Comparison of ENCODE assay signal across 17 cellular contexts in the genomic region with DNA sequence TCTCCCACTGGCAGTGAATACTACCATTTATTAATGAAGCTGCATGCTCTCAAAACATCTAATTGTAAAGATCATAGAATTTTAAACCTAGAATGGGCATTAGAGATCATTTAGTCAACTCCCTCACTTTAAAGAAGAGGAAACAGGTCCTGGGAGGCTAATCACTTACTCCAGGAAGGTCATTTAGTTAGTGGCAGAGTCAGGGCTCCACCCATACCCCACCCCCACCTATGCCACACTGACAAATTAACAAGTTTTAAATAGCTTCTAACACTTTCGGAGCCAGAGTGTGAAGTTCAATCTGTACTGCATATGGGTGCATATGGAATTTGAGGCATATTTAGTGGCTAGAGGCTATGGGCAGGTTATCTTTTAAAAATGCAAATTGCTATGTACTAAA.
DNase-seq lines count a peak whose midpoint lies in the region; ATAC-seq, FAIRE-seq and TF ChIP-seq lines count a peak whose summit lies in the region.
"Had no signal": no experiment of that assay in that cellular context is flagged by ENCODE, and none has a peak within 500 bp of the region (broad histone marks: within the 10 kb centered on the region; RNA-seq: fewer than 3 reads in every experiment).

No MANE protein-coding gene starts in this region.

- H3K18ac ChIP-seq in H1 (ENCODE audit: extremely low read depth, low read length): no peak overlapping the region

- TF ChIP-seq RAD21 in H1 (IDR thresholded peaks at IDR 0.05 in 1 of 2, conservative IDR thresholded peaks at IDR 0.05 in 1 of 2; ENCODE audit: low read depth in 2 of 2, low read length in 2 of 2): no peak

- ATAC-seq in mucosa of descending colon: peak; percentile 42
- no peak for ATAC-seq in GM18909 (IDR thresholded peaks at IDR 0.05; ENCODE audit: poor library complexity, unreplicated experiment)
- no peak for ATAC-seq in GM18868 (IDR thresholded peaks at IDR 0.05; ENCODE audit: unreplicated experiment)

- intact Hi-C loops in left ventricle myocardium inferior (cut with micrococcal nuclease) (no loop called here), cardiac septum (cut with DNase I) (no loop called here), mucosa of descending colon (cut with DNase I, micrococcal nuclease) (no loop called here)

- H2AFZ ChIP-seq in H1 (ENCODE audit: low read length): peak overlapping the region; percentile 92

- no peak for FAIRE-seq in H1 (lab: Jason Lieb, UNC)

- H3K27me3 ChIP-seq in left ventricle myocardium inferior (ENCODE audit: low read depth) (no peaks in the 10 kb centered on the region), H1 (replicated peaks in 1 of 4; ENCODE audit: control insufficient read depth in 3 of 4, extremely low read depth in 1 of 4, insufficient read depth in 3 of 4, low read length in 3 of 4) (no peaks in the 10 kb centered on the region)
- H3K27me3 ChIP-seq: SJSA1 had no signal

- DNase-seq in left ventricle myocardium inferior: no peak
- no peak for DNase-seq in cardiac septum (ENCODE audit: low spot score)
- no peak for DNase-seq in H1 (ENCODE audit: low read depth in 1 of 2, low spot score in 2 of 2)
- DNase-seq in mucosa of descending colon: peak in 1 of 3 donors; percentile 8
- no peak for DNase-seq in NCI-H748 (lab: John Stamatoyannopoulos, UW; ENCODE audit: unreplicated experiment)
- DNase-seq in occipital lobe (lab: John Stamatoyannopoulos, UW): no peak
- DNase-seq: 8988T, DMS 273 treated with DMSO at 0.1 percent for 48 hours, H9, Karpas-422, NCI-H1417 treated with DMSO at 0.1 percent for 48 hours, NCI-H2029 treated with DMSO at 0.1 percent for 48 hours, NCI-H524 had no signal

- no peak overlapping the region for H3K14ac ChIP-seq in H1 (ENCODE audit: insufficient read length)

- 0 out of 4 replicates have a peak overlapping the region, but pooled peaks of 1 of the 2 experiments have one; percentile 14 for H3K4me2 ChIP-seq in H1 (ENCODE audit: insufficient read depth in 1 of 2, low read depth in 2 of 2, low read length in 2 of 2)

- no peak for TF ChIP-seq POLR2A in H1 (IDR thresholded peaks at IDR 0.05; ENCODE audit: control extremely low read depth in 1 of 2, low read depth in 2 of 2, low read length in 2 of 2)

- TF ChIP-seq CTCF in left ventricle myocardium inferior (IDR thresholded peaks at IDR 0.05; ENCODE audit: borderline replicate concordance): no peak
- no peak for TF ChIP-seq CTCF in H1 (IDR thresholded peaks at IDR 0.05; ENCODE audit: control extremely low read depth in 1 of 3, insufficient read depth in 1 of 3, low read depth in 1 of 3, low read length in 3 of 3)
- no peak for TF ChIP-seq CTCF in mucosa of descending colon (IDR thresholded peaks at IDR 0.05)

- H3K36me3 ChIP-seq in left ventricle myocardium inferior: no peaks in the 10 kb centered on the region
- H3K36me3 ChIP-seq in H1 (ENCODE audit: control insufficient read depth in 2 of 4, insufficient read depth in 4 of 4, low read length in 3 of 4): no peaks in the 10 kb centered on the region
- no peaks in the 10 kb centered on the region for H3K36me3 ChIP-seq in mucosa of descending colon (ENCODE audit: low read depth)
- H3K36me3 ChIP-seq: SJSA1 had no signal

- H2BK15ac ChIP-seq in H1 (ENCODE audit: low read length): no peak overlapping the region

- H3K4me3 ChIP-seq in left ventricle myocardium inferior: no peak overlapping the region
- H3K4me3 ChIP-seq in H1 (ENCODE audit: extremely low read depth in 1 of 4, insufficient read depth in 2 of 4, low read depth in 3 of 4, low read length in 4 of 4): no peak overlapping the region
- no peak overlapping the region for H3K4me3 ChIP-seq in mucosa of descending colon
- H3K4me3 ChIP-seq: SJSA1 had no signal

- no peak overlapping the region for H4K91ac ChIP-seq in H1 (replicated peaks; ENCODE audit: insufficient read length, low read length)

- no peaks in the 10 kb centered on the region for H3K79me2 ChIP-seq in H1 (ENCODE audit: control insufficient read depth in 1 of 2, insufficient read depth in 2 of 2, low read length in 2 of 2)

- peak overlapping the region; percentile 29 for H2BK120ac ChIP-seq in H1 (replicated peaks; ENCODE audit: low read depth, low read length)

- no peak overlapping the region for H3K56ac ChIP-seq in H1 (replicated peaks; ENCODE audit: insufficient read length, low read depth, low read length)

- 74% methylated on average over 1 of the region's 1 CpG; no CpG with 5 or more reads in 1 of the 2 experiments for WGBS in H1 (ENCODE audit: extremely low coverage in 1 of 2, insufficient coverage in 1 of 2, insufficient read length in 1 of 2, insufficient replicate concordance in 2 of 2, low coverage in 1 of 2, low lambda C conversion rate in 2 of 2, missing lambda C conversion rate in 1 of 2), 2 experiments

- H2BK5ac ChIP-seq in H1 (ENCODE audit: low read depth, low read length): no peak overlapping the region

- CTCF ChIA-PET in H1 (lab: Charles Lee; ENCODE audit: partially characterized antibody): interaction anchor here (0.6 to 1.2 kb wide), 3 partner anchors 27 to 1607 kb away, joined by 3 to 4 read pairs (median 4); no protein-coding TSS in a partner anchor

- H3K9ac ChIP-seq in H1 (replicated peaks in 1 of 4; ENCODE audit: extremely low read depth in 1 of 4, low read depth in 3 of 4, low read length in 3 of 4): peak overlapping the region in 1 of 4 experiments; percentile 34; a peak in 1 of 7 replicates

- no peak overlapping the region for H3K4ac ChIP-seq in H1 (replicated peaks; ENCODE audit: insufficient read length, low read depth, low read length)

- H3K9me3 ChIP-seq in left ventricle myocardium inferior (replicated peaks): no peaks in the 10 kb centered on the region
- H3K9me3 ChIP-seq in H1 (ENCODE audit: insufficient read depth in 2 of 2, low read depth in 1 of 2, low read length in 1 of 2): no peaks in the 10 kb centered on the region
- no peaks in the 10 kb centered on the region for H3K9me3 ChIP-seq in mucosa of descending colon
- H3K9me3 ChIP-seq: SJSA1 had no signal

- no peak overlapping the region for H2BK20ac ChIP-seq in H1 (ENCODE audit: low read length)

- H2AK5ac ChIP-seq in H1 (ENCODE audit: low read depth, low read length): no peak overlapping the region

- TF ChIP-seq EP300 in H1 (IDR thresholded peaks at IDR 0.05; ENCODE audit: borderline replicate concordance in 1 of 2, low read depth in 2 of 2, low read length in 2 of 2): no peak

- no peak overlapping the region for H2BK12ac ChIP-seq in H1 (ENCODE audit: low read depth, low read length)

- H3K23me2 ChIP-seq in H1 (ENCODE audit: low read depth, low read length): no peaks in the 10 kb centered on the region

- H4K5ac ChIP-seq in H1 (ENCODE audit: insufficient read length, low read depth, low read length): no peak overlapping the region

- no peak overlapping the region for H4K8ac ChIP-seq in H1 (ENCODE audit: extremely low read depth, insufficient read depth, low read length)

- H3K23ac ChIP-seq in H1 (ENCODE audit: insufficient read length): no peak overlapping the region

- no peaks in the 10 kb centered on the region for H4K20me1 ChIP-seq in H1 (replicated peaks in 1 of 2; ENCODE audit: control insufficient read depth in 1 of 2, insufficient read depth in 2 of 2, low read length in 2 of 2)

- H3K79me1 ChIP-seq in H1 (ENCODE audit: low read depth, low read length): no peaks in the 10 kb centered on the region

- POLR2A ChIA-PET in H1 (lab: Charles Lee; ENCODE audit: partially characterized antibody): no interaction called here

- peak overlapping the region; percentile 24 for H3K27ac ChIP-seq in left ventricle myocardium inferior (replicated peaks)
- H3K27ac ChIP-seq in H1 (ENCODE audit: low read depth, low read length): no peak overlapping the region
- H3K27ac ChIP-seq: RWPE1, SJSA1 had no signal

- H3K4me1 ChIP-seq in left ventricle myocardium inferior (peaks cover 52% of the 10 kb centered on the region), H1 (replicated peaks in 1 of 4; ENCODE audit: control insufficient read depth in 3 of 4, insufficient read depth in 4 of 4, low read length in 3 of 4) (peaks cover 0 to 14% (median 12%) of the 10 kb centered on the region in 4 experiments; a peak in 4 of 7 replicates), mucosa of descending colon (ENCODE audit: low read depth) (no peaks in the 10 kb centered on the region)

TF ChIP-seq in H1, 55 proteins besides CTCF, POLR2A, EP300 and RAD21:
- TF ChIP-seq JUN (IDR thresholded peaks at IDR 0.05; ENCODE audit: low read depth, low read length): no peak
- no peak for TF ChIP-seq TEAD4 (IDR thresholded peaks at IDR 0.05; ENCODE audit: low read depth, low read length)
- TF ChIP-seq SAP30 (IDR thresholded peaks at IDR 0.05; ENCODE audit: insufficient read depth, insufficient replicate concordance, low read length): no peak
- no peak for TF ChIP-seq PHF8 (conservative IDR thresholded peaks at IDR 0.05; ENCODE audit: low read depth, low read length)
- TF ChIP-seq RFX5 (IDR thresholded peaks at IDR 0.05; ENCODE audit: borderline replicate concordance, low read depth, low read length): no peak
- TF ChIP-seq POU5F1 (IDR thresholded peaks at IDR 0.05; ENCODE audit: low read depth, low read length): no peak
- TF ChIP-seq TBP (IDR thresholded peaks at IDR 0.05; ENCODE audit: low read depth, low read length): no peak
